ENCODE assay signal across 1 cellular context in the genomic region with DNA sequence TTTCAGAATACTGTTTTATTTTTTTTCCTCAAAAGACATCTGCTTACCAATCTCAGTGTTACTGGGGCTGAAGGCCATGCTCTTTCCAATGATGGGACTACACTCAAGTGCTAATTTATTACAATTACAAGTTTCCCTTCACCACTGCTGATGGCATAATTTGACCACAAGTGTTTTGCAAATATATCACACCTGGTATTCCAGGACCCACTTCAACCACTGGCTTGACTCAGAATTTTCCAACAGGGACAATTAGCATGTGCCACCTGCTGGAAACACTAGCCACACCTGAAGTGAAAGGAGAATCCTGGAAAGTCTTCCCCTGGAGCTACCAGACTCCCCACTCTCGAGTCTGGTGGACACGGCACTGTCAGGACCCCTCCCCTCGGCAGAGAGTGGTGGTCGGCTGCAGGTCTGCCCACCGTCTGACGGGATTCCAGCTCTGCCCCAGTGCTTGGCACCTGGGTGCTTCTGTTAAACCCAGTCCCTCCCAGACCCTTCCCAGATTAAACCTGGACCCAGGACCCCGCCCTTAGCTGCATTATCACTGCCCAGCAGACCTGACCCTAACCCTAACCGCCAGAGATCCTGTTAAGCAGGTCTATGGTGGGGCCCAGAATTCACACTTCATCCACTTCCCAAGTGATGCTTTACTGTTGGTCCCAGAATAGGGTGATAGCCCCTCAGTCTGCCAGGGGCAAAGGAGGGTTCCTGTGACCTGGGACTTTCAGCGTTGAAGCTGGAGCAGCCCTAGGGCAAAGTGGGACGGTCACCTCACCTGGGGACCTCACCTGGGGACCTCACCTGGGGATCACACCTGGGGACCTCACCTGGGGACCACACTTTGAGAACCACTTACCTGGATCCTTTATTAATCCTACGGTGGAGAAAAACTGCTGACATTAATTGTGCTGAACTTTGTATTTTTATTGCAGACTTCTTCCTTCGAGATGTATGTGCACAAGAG.
TF ChIP-seq lines count a peak whose summit lies in the region.

No MANE protein-coding gene starts in this region.

TF ChIP-seq in K562, 482 proteins besides CTCF, POLR2A, EP300 and RAD21:
- TF ChIP-seq, protein P1, sequence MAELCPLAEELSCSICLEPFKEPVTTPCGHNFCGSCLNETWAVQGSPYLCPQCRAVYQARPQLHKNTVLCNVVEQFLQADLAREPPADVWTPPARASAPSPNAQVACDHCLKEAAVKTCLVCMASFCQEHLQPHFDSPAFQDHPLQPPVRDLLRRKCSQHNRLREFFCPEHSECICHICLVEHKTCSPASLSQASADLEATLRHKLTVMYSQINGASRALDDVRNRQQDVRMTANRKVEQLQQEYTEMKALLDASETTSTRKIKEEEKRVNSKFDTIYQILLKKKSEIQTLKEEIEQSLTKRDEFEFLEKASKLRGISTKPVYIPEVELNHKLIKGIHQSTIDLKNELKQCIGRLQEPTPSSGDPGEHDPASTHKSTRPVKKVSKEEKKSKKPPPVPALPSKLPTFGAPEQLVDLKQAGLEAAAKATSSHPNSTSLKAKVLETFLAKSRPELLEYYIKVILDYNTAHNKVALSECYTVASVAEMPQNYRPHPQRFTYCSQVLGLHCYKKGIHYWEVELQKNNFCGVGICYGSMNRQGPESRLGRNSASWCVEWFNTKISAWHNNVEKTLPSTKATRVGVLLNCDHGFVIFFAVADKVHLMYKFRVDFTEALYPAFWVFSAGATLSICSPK (IDR thresholded peaks at IDR 0.05; ENCODE audit: borderline replicate concordance): no peak
- peak; percentile 73; the same call in 1 of the 2 replicates for TF ChIP-seq ZEB2 (IDR thresholded peaks at IDR 0.05)
